ENCODE assay signal across 16 cellular contexts in the genomic region with DNA sequence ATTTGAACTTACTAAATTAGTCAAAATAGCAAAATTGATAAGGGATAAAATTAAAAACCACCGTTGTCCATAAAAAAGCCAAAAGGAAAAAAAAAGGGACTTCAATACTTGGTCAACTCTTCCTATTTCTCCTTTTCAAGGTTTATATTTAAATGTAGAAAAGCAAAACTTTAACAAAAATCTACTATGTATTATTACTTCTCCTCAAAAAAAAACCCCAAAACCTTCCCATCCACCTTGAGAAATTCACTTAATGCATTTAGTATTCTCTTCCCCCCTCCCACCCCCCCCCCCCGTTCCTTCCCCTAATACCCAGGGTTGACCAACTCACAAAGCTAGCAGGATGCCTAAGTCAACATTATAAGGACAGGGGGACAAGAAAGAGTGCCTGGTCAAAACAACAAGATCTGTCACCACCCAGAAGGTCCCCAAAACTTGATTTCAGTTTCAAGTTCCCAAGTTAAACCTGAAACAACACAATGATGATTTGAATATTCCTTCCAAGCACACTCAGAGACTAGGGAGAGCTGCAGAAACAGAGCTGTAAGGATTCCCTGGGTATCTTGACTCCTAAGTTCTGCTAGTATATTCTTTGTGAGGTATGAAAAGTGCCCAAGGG. TPM values are rescaled to one million over a fixed set of nuclear protein-coding genes. Genes with fewer than 3 reads are reported as not detected.
DNase-seq lines count a peak whose midpoint lies in the region; ATAC-seq and FAIRE-seq lines count a peak whose summit lies in the region.
"Had no signal": no experiment of that assay in that cellular context is flagged by ENCODE, and none has a peak within 500 bp of the region (broad histone marks: within the 10 kb centered on the region; RNA-seq: fewer than 3 reads in every experiment).

No MANE protein-coding gene starts in this region.

- peak overlapping the region in 1 of 2 donors; percentile 69 for H3K27ac ChIP-seq in small intestine (ENCODE audit: low read depth in 1 of 2, low read length in 1 of 2)
- H3K27ac ChIP-seq: BLaER1 treated with 17β-estradiol and CSF1 and Interleukin-3, amounts not matched to agents 10 nM and 100 nM; gastroesophageal sphincter; right lobe of liver had no signal

- H3K27ac Mint-ChIP-seq in memory B cell = peak overlapping the region; percentile 23
- H3K27ac Mint-ChIP-seq: activated B cell treated with CpG ODN at 0.5 μM for 24 hours, nephron progenitor cell had no signal

- H3K4me3 Mint-ChIP-seq in memory B cell = no peak overlapping the region
- H3K4me3 Mint-ChIP-seq: activated B cell treated with CpG ODN at 0.5 μM for 24 hours, nephron progenitor cell had no signal

- ATAC-seq in GM18867 (IDR thresholded peaks at IDR 0.05; ENCODE audit: unreplicated experiment) (peak; percentile 66), GM21528 (IDR thresholded peaks at IDR 0.05; ENCODE audit: low FRiP score, unreplicated experiment) (peak; percentile 48), HG03342 (IDR thresholded peaks at IDR 0.05; ENCODE audit: unreplicated experiment) (peak; percentile 73), memory B cell (ENCODE audit: low read depth) (no peak)
- ATAC-seq: gastroesophageal sphincter, left cardiac atrium had no signal

- peaks cover 28% of the 10 kb centered on the region for H3K4me1 Mint-ChIP-seq in memory B cell

- no peaks in the 10 kb centered on the region for H3K9me3 ChIP-seq in small intestine (ENCODE audit: control insufficient read depth, low read depth)
- H3K9me3 ChIP-seq: gastroesophageal sphincter, right lobe of liver had no signal

- WGBS in small intestine, 3 donors = 50 to 84% (median 73%) methylated on average over 2 of the region's 2 CpGs

- no peaks in the 10 kb centered on the region for H3K27me3 Mint-ChIP-seq in memory B cell
- H3K27me3 Mint-ChIP-seq: activated B cell treated with CpG ODN at 0.5 μM for 24 hours had no signal

- no peaks in the 10 kb centered on the region for H3K36me3 Mint-ChIP-seq in memory B cell

- no peaks in the 10 kb centered on the region for H3K27me3 ChIP-seq in small intestine (ENCODE audit: control insufficient read depth in 2 of 2, insufficient read depth in 2 of 2, low read length in 2 of 2)
- H3K27me3 ChIP-seq: BLaER1 treated with 17β-estradiol and CSF1 and Interleukin-3, amounts not matched to agents 10 nM and 100 nM; gastroesophageal sphincter; right lobe of liver had no signal

- DNase-seq in memory B cell (ENCODE audit: low spot score in 2 of 2) (no peak), NCI-H1048 (lab: John Stamatoyannopoulos, UW) (no peak), iPS-NIHi11 (ENCODE audit: low spot score) (no peak), small intestine (no peak), NCI-H446 treated with DMSO at 0.1 percent for 48 hours (lab: John Stamatoyannopoulos, UW) (no peak)
- DNase-seq: activated B cell treated with CpG ODN at 0.5 μM for 24 hours; effector CD8-positive, alpha-beta T cell; GDM1; left cardiac atrium; nephron progenitor cell; right lobe of liver had no signal

- no peaks in the 10 kb centered on the region for H3K9me3 Mint-ChIP-seq in memory B cell
- H3K9me3 Mint-ChIP-seq: activated B cell treated with CpG ODN at 0.5 μM for 24 hours, nephron progenitor cell had no signal

- peaks cover 0 to 2% of the 10 kb centered on the region in 2 donors for H3K36me3 ChIP-seq in small intestine (ENCODE audit: control insufficient read depth in 2 of 2, insufficient read depth in 2 of 2, low read length in 2 of 2)
- H3K36me3 ChIP-seq: BLaER1 treated with 17β-estradiol and CSF1 and Interleukin-3, amounts not matched to agents 10 nM and 100 nM; gastroesophageal sphincter; right lobe of liver had no signal

- no peak overlapping the region for H3K4me3 ChIP-seq in small intestine (ENCODE audit: low read depth in 1 of 2, low read length in 2 of 2)
- H3K4me3 ChIP-seq: BLaER1 treated with 17β-estradiol and CSF1 and Interleukin-3, amounts not matched to agents 10 nM and 100 nM; gastroesophageal sphincter; right lobe of liver had no signal

- peaks cover 0 to 12% of the 10 kb centered on the region in 2 donors for H3K4me1 ChIP-seq in small intestine (ENCODE audit: control insufficient read depth in 2 of 2, insufficient read depth in 1 of 2, low read depth in 1 of 2, low read length in 1 of 2)
- H3K4me1 ChIP-seq: gastroesophageal sphincter had no signal

- no peak for FAIRE-seq in small intestine (lab: Jason Lieb, UNC)

RNA-seq across cellular contexts. Expression of gene GMDS, which starts 14.6 kb away (rescaled TPM):
- 100 to 1,000 TPM; 168 to 243 (median 232) TPM for polyA plus RNA-seq in small intestine
